Comparison of ENCODE assay signal across 7 cellular contexts in genomic region chr11:35838697-35839410, GRCh38.
DNase-seq lines count a peak whose midpoint lies in the region; ATAC-seq, FAIRE-seq and TF ChIP-seq lines count a peak whose summit lies in the region.
"Not testable (repeated sequence)": the region's sequence is repeated elsewhere in the genome, so short reads cannot be mapped to it uniquely, and the experiment has no call there.

No MANE protein-coding gene starts in this region.

- DNase-seq in kidney tubule cell (ENCODE audit: low spot score) (peak; percentile 43), right lobe of liver (peak in 1 of 3 donors; percentile 60), mucosa of gallbladder (ENCODE audit: low spot score) (peak; percentile 19), trophoblast cell (peak; percentile 70 to 80), renal cortical epithelial cell (ENCODE audit: low read depth) (peak; percentile 38), small intestine (peak; percentile 19)
- not testable (repeated sequence) for DNase-seq in left lobe of liver (ENCODE audit: low spot score)

- not testable (repeated sequence) for H3K4me3 ChIP-seq in right lobe of liver; trophoblast cell (ENCODE audit: low read depth, low read length); small intestine (ENCODE audit: low read depth in 1 of 2, low read length in 2 of 2)

- H2BK5ac ChIP-seq in trophoblast cell (ENCODE audit: low read depth, low read length, poor library complexity) = not testable (repeated sequence)

- not testable (repeated sequence) for H2BK12ac ChIP-seq in trophoblast cell (ENCODE audit: low read length)

- H4K8ac ChIP-seq in trophoblast cell (ENCODE audit: low read depth, low read length) = not testable (repeated sequence)

- H4K91ac ChIP-seq in trophoblast cell (ENCODE audit: low read depth, low read length) = not testable (repeated sequence)

- H3K4me2 ChIP-seq in trophoblast cell (ENCODE audit: low read length) = not testable (repeated sequence)

- TF ChIP-seq CTCF in right lobe of liver (IDR thresholded peaks at IDR 0.05) = not testable (repeated sequence)

- not testable (repeated sequence) for H3K23ac ChIP-seq in trophoblast cell (ENCODE audit: low read length)

- ATAC-seq in left lobe of liver (peak; percentile 65), right lobe of liver (peak in 3 of 4 donors; percentile 50 to 67 (median 56))

- H2BK120ac ChIP-seq in trophoblast cell (ENCODE audit: insufficient read depth, low read length, poor library complexity) = not testable (repeated sequence)

- H3K18ac ChIP-seq in trophoblast cell (ENCODE audit: low read length) = not testable (repeated sequence)

- not testable (repeated sequence) for H4K12ac ChIP-seq in trophoblast cell (ENCODE audit: low read depth, low read length)

- H2AK5ac ChIP-seq in trophoblast cell (ENCODE audit: low read length) = not testable (repeated sequence)

- H3K14ac ChIP-seq in trophoblast cell (ENCODE audit: low read length) = not testable (repeated sequence)

- intact Hi-C loops in right lobe of liver (cut with DNase I) = not testable (repeated sequence)

- not testable (repeated sequence) for H3K36me3 ChIP-seq in right lobe of liver; trophoblast cell (ENCODE audit: control insufficient read depth in 1 of 2, insufficient read depth in 2 of 2, low read length in 2 of 2); small intestine (ENCODE audit: control insufficient read depth in 2 of 2, insufficient read depth in 2 of 2, low read length in 2 of 2)

- not testable (repeated sequence) for H3K79me2 ChIP-seq in trophoblast cell (ENCODE audit: control insufficient read depth, insufficient read depth, low read length, poor library complexity)

- FAIRE-seq in small intestine (lab: Jason Lieb, UNC) = not testable (repeated sequence)

- 77% methylated on average over 7 of the region's 11 CpGs for WGBS in right lobe of liver (ENCODE audit: insufficient coverage, low coverage, low lambda C conversion rate, missing lambda C conversion rate)
- WGBS in trophoblast cell (ENCODE audit: extremely low coverage, insufficient coverage, insufficient read length) = no CpG with 5 or more reads among the region's 11 CpGs
- WGBS in small intestine, 3 donors = 73 to 85% (median 78%) methylated on average over 11 of the region's 11 CpGs

- not testable (repeated sequence) for H3K27me3 ChIP-seq in right lobe of liver; trophoblast cell (ENCODE audit: insufficient read depth, low read length); small intestine (ENCODE audit: control insufficient read depth in 2 of 2, insufficient read depth in 2 of 2, low read length in 2 of 2)

- peaks cover 0 to 32% (median 4%) of the 10 kb centered on the region in 4 donors for H3K4me1 ChIP-seq in right lobe of liver
- H3K4me1 ChIP-seq in trophoblast cell (ENCODE audit: control insufficient read depth in 1 of 2, insufficient read depth in 2 of 2, low read length in 2 of 2); small intestine (ENCODE audit: control insufficient read depth in 2 of 2, insufficient read depth in 1 of 2, low read depth in 1 of 2, low read length in 1 of 2): not testable (repeated sequence)

- not testable (repeated sequence) for H3K9me3 ChIP-seq in right lobe of liver; trophoblast cell (ENCODE audit: insufficient read depth, low read depth, low read length); small intestine (ENCODE audit: control insufficient read depth, low read depth)

- TF ChIP-seq POLR2A in right lobe of liver (IDR thresholded peaks at IDR 0.05) = not testable (repeated sequence)

- not testable (repeated sequence) for H3K4ac ChIP-seq in trophoblast cell (ENCODE audit: low read depth, low read length)

- H3K27ac ChIP-seq in right lobe of liver; trophoblast cell (ENCODE audit: low read depth, low read length); small intestine (ENCODE audit: low read depth in 1 of 2, low read length in 1 of 2): not testable (repeated sequence)

- not testable (repeated sequence) for H3K9ac ChIP-seq in trophoblast cell (ENCODE audit: low read length)

- not testable (repeated sequence) for H2AFZ ChIP-seq in trophoblast cell (ENCODE audit: insufficient read depth, low read length, poor library complexity)

- not testable (repeated sequence) for H3K79me1 ChIP-seq in trophoblast cell (ENCODE audit: low read length)
